In genomic region chr11:64928957-64929356, GRCh38 we compare ENCODE assay signal across 28 cellular contexts. TPM values are rescaled to one million over a fixed set of nuclear protein-coding genes. Genes with fewer than 3 reads are reported as not detected.
DNase-seq lines count a peak whose midpoint lies in the region; ATAC-seq, FAIRE-seq and TF ChIP-seq lines count a peak whose summit lies in the region.
"Had no signal": no experiment of that assay in that cellular context is flagged by ENCODE, and none has a peak within 500 bp of the region (broad histone marks: within the 10 kb centered on the region; RNA-seq: fewer than 3 reads in every experiment).

No MANE protein-coding gene starts in this region.

- TF ChIP-seq EP300 in HepG2 (IDR thresholded peaks at IDR 0.05; ENCODE audit: low read depth in 2 of 2, low read length in 2 of 2) (no peak), HepG2 (CRISPR knock-in tag; IDR thresholded peaks at IDR 0.05; ENCODE audit: borderline replicate concordance) (no peak)

- H3K4me1 ChIP-seq in HepG2 (ENCODE audit: insufficient read depth, low read length) (peaks cover 23% of the 10 kb centered on the region), right lobe of liver (peaks cover 0 to 7% (median 0%) of the 10 kb centered on the region in 4 donors), osteoblast (ENCODE audit: insufficient read depth, low read length) (peaks cover 3% of the 10 kb centered on the region)
- H3K4me1 ChIP-seq: BE2C had no signal

- H3K4me2 ChIP-seq in HepG2 (ENCODE audit: low read depth, low read length) (no peak overlapping the region), osteoblast (ENCODE audit: insufficient read depth, low read length) (no peak overlapping the region)
- H3K4me2 ChIP-seq: A549, BLaER1 had no signal

- TF ChIP-seq RAD21 in HepG2 (CRISPR knock-in tag; IDR thresholded peaks at IDR 0.05), result no peak

- H3K4me3 ChIP-seq in HepG2 (replicated peaks in 1 of 3; ENCODE audit: insufficient read depth in 1 of 3, low read depth in 2 of 3, low read length in 3 of 3) (no peak overlapping the region), right lobe of liver (no peak overlapping the region), osteoblast (ENCODE audit: insufficient read depth, low read length) (no peak overlapping the region)
- H3K4me3 ChIP-seq: A549, BLaER1, GM12878 had no signal

- H3K79me2 ChIP-seq in HepG2 (ENCODE audit: insufficient read depth, low read length) (no peaks in the 10 kb centered on the region), osteoblast (ENCODE audit: insufficient read depth, low read length) (peaks cover 20% of the 10 kb centered on the region)

- WGBS in HepG2 (ENCODE audit: low lambda C conversion rate), result 96% methylated on average over 1 of the region's 2 CpGs
- WGBS in right lobe of liver (ENCODE audit: insufficient coverage, low coverage, low lambda C conversion rate, missing lambda C conversion rate), result 92% methylated on average over 2 of the region's 2 CpGs

- in situ Hi-C loops in HepG2 (cut with HindIII; ENCODE audit: extremely low pct_ligation_motif_present, low pct_unique_long_range_greater_than_20kb), result no loop called here

- H3K27ac ChIP-seq in HepG2 (ENCODE audit: extremely low read length, insufficient read depth, low read length), result no peak overlapping the region
- H3K27ac ChIP-seq in right lobe of liver, result no peak overlapping the region
- no peak overlapping the region for H3K27ac ChIP-seq in osteoblast (ENCODE audit: low read depth, low read length)
- H3K27ac ChIP-seq: 22Rv1, A549, BLaER1 had no signal

- TF ChIP-seq POLR2A in HepG2 (IDR thresholded peaks at IDR 0.05; ENCODE audit: insufficient read depth in 1 of 2, low read depth in 2 of 2, low read length in 2 of 2), result no peak
- no peak for TF ChIP-seq POLR2A in right lobe of liver (IDR thresholded peaks at IDR 0.05)

- DNase-seq in HepG2 (ENCODE audit: low spot score) (no peak), right lobe of liver (no peak), osteoblast (ENCODE audit: insufficient read length, low spot score, missing footprints) (peak; percentile 74), AG08396 (ENCODE audit: low spot score) (no peak)
- no peak for DNase-seq in stimulated activated naive CD4-positive, alpha-beta T cell treated with Interleukin-2 at 50 U/mL for 16 hours (lab: John Stamatoyannopoulos, UW)
- DNase-seq: BE2C; C1 segment of cervical spinal cord; CD4-positive, alpha-beta memory T cell; CD4-positive, CD25-positive, alpha-beta regulatory T cell; CD8-positive, alpha-beta memory T cell; COR-L47; DMS 273 treated with DMSO at 0.1 percent for 48 hours; DMS153; DMS53; DMS79; DND-41; EL; GDM1 had no signal

- no peak overlapping the region for H3K9ac ChIP-seq in HepG2 (ENCODE audit: insufficient read depth, low read depth, low read length)
- H3K9ac ChIP-seq: BLaER1 had no signal

- H3K36me3 ChIP-seq in HepG2 (replicated peaks in 1 of 2; ENCODE audit: control insufficient read depth in 1 of 2, insufficient read depth in 2 of 2, low read length in 2 of 2) (peaks cover 0 to 1% of the 10 kb centered on the region in 2 experiments; a peak in 1 of 5 replicates), right lobe of liver (peaks cover 0 to 38% (median 11%) of the 10 kb centered on the region in 4 donors), osteoblast (ENCODE audit: insufficient read depth, low read length) (peaks cover 49% of the 10 kb centered on the region)
- H3K36me3 ChIP-seq: BE2C had no signal

- POLR2A ChIA-PET in HepG2 (lab: Yijun Ruan, JAX), result no interaction called here

- intact Hi-C loops in HepG2 (cut with micrococcal nuclease; ENCODE audit: unreplicated experiment), result no loop called here
- intact Hi-C loops in right lobe of liver (cut with DNase I), result loop anchor here in 1 of 2 donors (10.0 kb wide), 1 partner anchor 56 kb away; no protein-coding TSS in a partner anchor

- no peak for TF ChIP-seq CTCF in HepG2 (CRISPR knock-in tag; IDR thresholded peaks at IDR 0.05)
- no peak for TF ChIP-seq CTCF in right lobe of liver (IDR thresholded peaks at IDR 0.05)
- no peak for TF ChIP-seq CTCF in osteoblast (IDR thresholded peaks at IDR 0.05; ENCODE audit: extremely low read depth, low read depth, low read length)

- H2AFZ ChIP-seq in HepG2 (ENCODE audit: low read length) (no peak overlapping the region), osteoblast (ENCODE audit: low read length) (no peak overlapping the region)

- H3K9me3 ChIP-seq in HepG2 (ENCODE audit: low read length), result no peaks in the 10 kb centered on the region
- no peaks in the 10 kb centered on the region for H3K9me3 ChIP-seq in right lobe of liver
- no peaks in the 10 kb centered on the region for H3K9me3 ChIP-seq in osteoblast (ENCODE audit: low read depth, low read length)
- H3K9me3 ChIP-seq: A549, BE2C, BLaER1 had no signal

- H3K27me3 ChIP-seq in HepG2 (ENCODE audit: control insufficient read depth in 1 of 2, insufficient read depth in 2 of 2, low read length in 2 of 2), result no peaks in the 10 kb centered on the region; a peak in 1 of 5 replicates
- no peaks in the 10 kb centered on the region for H3K27me3 ChIP-seq in right lobe of liver
- no peaks in the 10 kb centered on the region for H3K27me3 ChIP-seq in osteoblast (ENCODE audit: insufficient read depth, low read length)
- H3K27me3 ChIP-seq: BE2C had no signal

- no peak for ATAC-seq in HepG2
- ATAC-seq in right lobe of liver, result no peak
- ATAC-seq: A549, GM12878 had no signal

- H4K20me1 ChIP-seq in HepG2 (ENCODE audit: insufficient read depth, low read length) (no peaks in the 10 kb centered on the region), osteoblast (ENCODE audit: insufficient read depth, low read length) (no peaks in the 10 kb centered on the region)
- H4K20me1 ChIP-seq: BLaER1 had no signal

- FAIRE-seq in HepG2 (lab: Jason Lieb, UNC), result no peak
- FAIRE-seq: A549, GM12878, GM12892, GM19239 had no signal

- no TSS peak for BruUV-seq in HepG2 (replicated peaks; lab: Mats Ljungman, UMichigan)

- CTCF ChIA-PET in HepG2 (lab: Yijun Ruan, JAX; ENCODE audit: low intra/inter-chr PET ratio, low total read pairs), result no interaction called here

RNA-seq across cellular contexts. Expression of gene PPP2R5B, which starts 4.5 kb away (rescaled TPM):
- total RNA-seq in HepG2 (2016; rRNA removed; fragmentation: Illumina TruSeq; extraction: Trizol) (1.6 and 2.3 TPM in 2 replicates), right lobe of liver (10 to 100 TPM in 1 of 6 experiments, 1 to 10 TPM in 5; 6.8 to 12.6 (median 8.9) TPM), osteoblast (6.2 and 6.8 TPM in 2 replicates)
- total RNA-seq in HepG2 (2016; cell fraction: cytosol; rRNA removed; fragmentation: Illumina TruSeq; extraction: Trizol; ENCODE audit: low read depth), result 0.53 and 0.61 TPM in 2 replicates
- total RNA-seq in HepG2 (2016; cell fraction: insoluble cytoplasmic fraction; rRNA removed; fragmentation: Illumina TruSeq; extraction: Trizol), result 1.6 and 2.9 TPM in 2 replicates
- total RNA-seq in HepG2 (2016; cell fraction: membrane; rRNA removed; fragmentation: Illumina TruSeq; extraction: Trizol), result 1.7 and 1.9 TPM in 2 replicates
- 1.9 and 2.8 TPM in 2 replicates for total RNA-seq in HepG2 (2016; cell fraction: nucleus; rRNA removed; fragmentation: Illumina TruSeq; extraction: Trizol)
- 8.3 and 12.6 TPM in 2 replicates for polyA plus RNA-seq in HepG2 (2011; rRNA removed)
- 5.2 and 5.5 TPM in 2 replicates for polyA plus RNA-seq in HepG2 (2011; cell fraction: cytosol; rRNA removed)
- polyA plus RNA-seq in HepG2 (2011; cell fraction: nucleus; rRNA removed), result 38.0 and 39.6 TPM in 2 replicates
- polyA plus RNA-seq in HepG2 (2012), result 6.5 and 7.2 TPM in 2 replicates
- 0.45 and 0.76 TPM in 2 replicates for polyA plus RNA-seq in HepG2 (2016; cell fraction: cytosol; fragmentation: Illumina TruSeq; extraction: Trizol; ENCODE audit: low read depth)
- polyA plus RNA-seq in HepG2 (2016; cell fraction: insoluble cytoplasmic fraction; fragmentation: Illumina TruSeq; extraction: Trizol; ENCODE audit: low read depth), result 1.6 and 2.0 TPM in 2 replicates
- 1.3 and 2.0 TPM in 2 replicates for polyA plus RNA-seq in HepG2 (2016; cell fraction: membrane; fragmentation: Illumina TruSeq; extraction: Trizol; ENCODE audit: low read depth)
- polyA plus RNA-seq in HepG2 (2016; cell fraction: nucleus; fragmentation: Illumina TruSeq; extraction: Trizol; ENCODE audit: insufficient read depth, low read depth), result 6.5 and 7.0 TPM in 2 replicates
- polyA minus RNA-seq in HepG2 (2011; rRNA and poly(A)+ RNA removed; ENCODE audit: low replicate concordance), result 4.2 and 6.0 TPM in 2 replicates
- polyA minus RNA-seq in HepG2 (2011; cell fraction: cytosol; rRNA and poly(A)+ RNA removed), result 2.0 and 4.1 TPM in 2 replicates
- 4.6 and 4.8 TPM in 2 replicates for polyA minus RNA-seq in HepG2 (2011; cell fraction: nucleus; rRNA and poly(A)+ RNA removed)

RNA-seq across cellular contexts. Expression of gene GPHA2, which starts 6.7 kb away (rescaled TPM):
- total RNA-seq in HepG2 (2016; rRNA removed; fragmentation: Illumina TruSeq; extraction: Trizol) (11.6 and 19.1 TPM in 2 replicates), right lobe of liver (under 1 TPM in 1 of 6 experiments, not detected in 5; 0.46 TPM), osteoblast (not detected in 2 replicates)
- 5.4 and 8.4 TPM in 2 replicates for total RNA-seq in HepG2 (2016; cell fraction: cytosol; rRNA removed; fragmentation: Illumina TruSeq; extraction: Trizol; ENCODE audit: low read depth)
- total RNA-seq in HepG2 (2016; cell fraction: insoluble cytoplasmic fraction; rRNA removed; fragmentation: Illumina TruSeq; extraction: Trizol), result 14.5 and 23.6 TPM in 2 replicates
- total RNA-seq in HepG2 (2016; cell fraction: membrane; rRNA removed; fragmentation: Illumina TruSeq; extraction: Trizol), result 9.9 and 10.1 TPM in 2 replicates
- total RNA-seq in HepG2 (2016; cell fraction: nucleus; rRNA removed; fragmentation: Illumina TruSeq; extraction: Trizol), result 16.1 and 16.5 TPM in 2 replicates
- 10.1 and 13.0 TPM in 2 replicates for polyA plus RNA-seq in HepG2 (2011; rRNA removed)
- polyA plus RNA-seq in HepG2 (2011; cell fraction: cytosol; rRNA removed), result 9.1 and 24.9 TPM in 2 replicates
- 5.5 and 7.6 TPM in 2 replicates for polyA plus RNA-seq in HepG2 (2011; cell fraction: nucleus; rRNA removed)
- polyA plus RNA-seq in HepG2 (2012), result 4.9 and 6.7 TPM in 2 replicates
- 8.6 and 12.5 TPM in 2 replicates for polyA plus RNA-seq in HepG2 (2016; cell fraction: cytosol; fragmentation: Illumina TruSeq; extraction: Trizol; ENCODE audit: low read depth)
- polyA plus RNA-seq in HepG2 (2016; cell fraction: insoluble cytoplasmic fraction; fragmentation: Illumina TruSeq; extraction: Trizol; ENCODE audit: low read depth), result 17.0 and 17.6 TPM in 2 replicates
- 11.7 and 13.3 TPM in 2 replicates for polyA plus RNA-seq in HepG2 (2016; cell fraction: membrane; fragmentation: Illumina TruSeq; extraction: Trizol; ENCODE audit: low read depth)
- polyA plus RNA-seq in HepG2 (2016; cell fraction: nucleus; fragmentation: Illumina TruSeq; extraction: Trizol; ENCODE audit: insufficient read depth, low read depth), result 33.1 and 38.1 TPM in 2 replicates
- 18.7 TPM in 1 of 2 replicates, not detected in the other for polyA minus RNA-seq in HepG2 (2011; rRNA and poly(A)+ RNA removed; ENCODE audit: low replicate concordance)
- polyA minus RNA-seq in HepG2 (2011; cell fraction: cytosol; rRNA and poly(A)+ RNA removed), result 2.4 TPM in 2 replicates
- 1.1 and 1.7 TPM in 2 replicates for polyA minus RNA-seq in HepG2 (2011; cell fraction: nucleus; rRNA and poly(A)+ RNA removed)
- total RNA-seq: A172; CD4-positive, CD25-positive, alpha-beta regulatory T cell; CD8-positive, alpha-beta memory T cell; Daoy; GM12878 had no signal
- polyA plus RNA-seq: A549; CD14-positive monocyte; CD4-positive, alpha-beta memory T cell; CD4-positive, CD25-positive, alpha-beta regulatory T cell; CD8-positive, alpha-beta memory T cell; GM12878 had no signal

RNA-seq across cellular contexts. Expression of gene ATG2A, which starts 11.9 kb away (rescaled TPM):
- total RNA-seq in HepG2 (2016; rRNA removed; fragmentation: Illumina TruSeq; extraction: Trizol) (6.5 and 6.7 TPM in 2 replicates), right lobe of liver (10 to 100 TPM; 26.4 to 42.9 (median 32.2) TPM), osteoblast (20.0 and 25.7 TPM in 2 replicates)
- 5.0 and 5.3 TPM in 2 replicates for total RNA-seq in HepG2 (2016; cell fraction: cytosol; rRNA removed; fragmentation: Illumina TruSeq; extraction: Trizol; ENCODE audit: low read depth)
- total RNA-seq in HepG2 (2016; cell fraction: insoluble cytoplasmic fraction; rRNA removed; fragmentation: Illumina TruSeq; extraction: Trizol), result 5.7 and 6.9 TPM in 2 replicates
- 3.5 and 4.7 TPM in 2 replicates for total RNA-seq in HepG2 (2016; cell fraction: membrane; rRNA removed; fragmentation: Illumina TruSeq; extraction: Trizol)
- 7.1 and 8.3 TPM in 2 replicates for total RNA-seq in HepG2 (2016; cell fraction: nucleus; rRNA removed; fragmentation: Illumina TruSeq; extraction: Trizol)
- polyA plus RNA-seq in HepG2 (2011; rRNA removed), result 8.0 and 13.2 TPM in 2 replicates
- 4.6 and 6.5 TPM in 2 replicates for polyA plus RNA-seq in HepG2 (2011; cell fraction: cytosol; rRNA removed)
- polyA plus RNA-seq in HepG2 (2011; cell fraction: nucleus; rRNA removed), result 81.8 and 92.1 TPM in 2 replicates
- 14.9 and 21.4 TPM in 2 replicates for polyA plus RNA-seq in HepG2 (2012)
- polyA plus RNA-seq in HepG2 (2016; cell fraction: cytosol; fragmentation: Illumina TruSeq; extraction: Trizol; ENCODE audit: low read depth), result 1.0 and 1.2 TPM in 2 replicates
- polyA plus RNA-seq in HepG2 (2016; cell fraction: insoluble cytoplasmic fraction; fragmentation: Illumina TruSeq; extraction: Trizol; ENCODE audit: low read depth), result 5.5 and 7.6 TPM in 2 replicates
- 1.9 and 2.0 TPM in 2 replicates for polyA plus RNA-seq in HepG2 (2016; cell fraction: membrane; fragmentation: Illumina TruSeq; extraction: Trizol; ENCODE audit: low read depth)
- 19.9 and 22.1 TPM in 2 replicates for polyA plus RNA-seq in HepG2 (2016; cell fraction: nucleus; fragmentation: Illumina TruSeq; extraction: Trizol; ENCODE audit: insufficient read depth, low read depth)
- 20.7 and 23.4 TPM in 2 replicates for polyA minus RNA-seq in HepG2 (2011; rRNA and poly(A)+ RNA removed; ENCODE audit: low replicate concordance)
- polyA minus RNA-seq in HepG2 (2011; cell fraction: cytosol; rRNA and poly(A)+ RNA removed), result 11.5 and 17.2 TPM in 2 replicates
- 24.7 and 27.0 TPM in 2 replicates for polyA minus RNA-seq in HepG2 (2011; cell fraction: nucleus; rRNA and poly(A)+ RNA removed)

RNA-seq across cellular contexts. Expression of gene MAJIN, which starts 43.0 kb away (rescaled TPM):
- total RNA-seq in HepG2 (2016; rRNA removed; fragmentation: Illumina TruSeq; extraction: Trizol) (not detected in 2 replicates), right lobe of liver (under 1 TPM in 2 of 6 experiments, not detected in 4; 0.33 to 0.86 TPM), osteoblast (not detected in 2 replicates)
- not detected in 2 replicates for total RNA-seq in HepG2 (2016; cell fraction: cytosol; rRNA removed; fragmentation: Illumina TruSeq; extraction: Trizol; ENCODE audit: low read depth)
- total RNA-seq in HepG2 (2016; cell fraction: insoluble cytoplasmic fraction; rRNA removed; fragmentation: Illumina TruSeq; extraction: Trizol), result not detected in 2 replicates
- not detected in 2 replicates for total RNA-seq in HepG2 (2016; cell fraction: membrane; rRNA removed; fragmentation: Illumina TruSeq; extraction: Trizol)
- total RNA-seq in HepG2 (2016; cell fraction: nucleus; rRNA removed; fragmentation: Illumina TruSeq; extraction: Trizol), result not detected in 2 replicates
- polyA plus RNA-seq in HepG2 (2011; rRNA removed), result not detected in 2 replicates
- polyA plus RNA-seq in HepG2 (2011; cell fraction: cytosol; rRNA removed), result not detected in 2 replicates
- not detected in 2 replicates for polyA plus RNA-seq in HepG2 (2011; cell fraction: nucleus; rRNA removed)
- polyA plus RNA-seq in HepG2 (2012), result not detected in 2 replicates
- polyA plus RNA-seq in HepG2 (2016; cell fraction: cytosol; fragmentation: Illumina TruSeq; extraction: Trizol; ENCODE audit: low read depth), result not detected in 2 replicates
- polyA plus RNA-seq in HepG2 (2016; cell fraction: insoluble cytoplasmic fraction; fragmentation: Illumina TruSeq; extraction: Trizol; ENCODE audit: low read depth), result not detected in 2 replicates
- polyA plus RNA-seq in HepG2 (2016; cell fraction: membrane; fragmentation: Illumina TruSeq; extraction: Trizol; ENCODE audit: low read depth), result not detected in 2 replicates
- polyA plus RNA-seq in HepG2 (2016; cell fraction: nucleus; fragmentation: Illumina TruSeq; extraction: Trizol; ENCODE audit: insufficient read depth, low read depth), result not detected in 2 replicates
- not detected in 2 replicates for polyA minus RNA-seq in HepG2 (2011; rRNA and poly(A)+ RNA removed; ENCODE audit: low replicate concordance)
- not detected in 2 replicates for polyA minus RNA-seq in HepG2 (2011; cell fraction: cytosol; rRNA and poly(A)+ RNA removed)
- not detected in 2 replicates for polyA minus RNA-seq in HepG2 (2011; cell fraction: nucleus; rRNA and poly(A)+ RNA removed)
- total RNA-seq: A172; CD4-positive, CD25-positive, alpha-beta regulatory T cell; CD8-positive, alpha-beta memory T cell; Daoy; G401; GM12878 had no signal
- polyA plus RNA-seq: CD14-positive monocyte; CD4-positive, alpha-beta memory T cell; CD8-positive, alpha-beta memory T cell had no signal

RNA-seq across cellular contexts. Expression of gene EHD1, which starts 50.5 kb away (rescaled TPM):
- total RNA-seq in HepG2 (2016; rRNA removed; fragmentation: Illumina TruSeq; extraction: Trizol), result 22.0 and 26.6 TPM in 2 replicates
- 8.1 and 9.7 TPM in 2 replicates for total RNA-seq in HepG2 (2016; cell fraction: cytosol; rRNA removed; fragmentation: Illumina TruSeq; extraction: Trizol; ENCODE audit: low read depth)
- 22.9 and 29.1 TPM in 2 replicates for total RNA-seq in HepG2 (2016; cell fraction: insoluble cytoplasmic fraction; rRNA removed; fragmentation: Illumina TruSeq; extraction: Trizol)
- 11.0 and 11.5 TPM in 2 replicates for total RNA-seq in HepG2 (2016; cell fraction: membrane; rRNA removed; fragmentation: Illumina TruSeq; extraction: Trizol)
- 16.8 and 19.6 TPM in 2 replicates for total RNA-seq in HepG2 (2016; cell fraction: nucleus; rRNA removed; fragmentation: Illumina TruSeq; extraction: Trizol)
- 23.6 and 29.4 TPM in 2 replicates for polyA plus RNA-seq in HepG2 (2011; rRNA removed)
- 20.8 and 31.1 TPM in 2 replicates for polyA plus RNA-seq in HepG2 (2011; cell fraction: cytosol; rRNA removed)
- polyA plus RNA-seq in HepG2 (2011; cell fraction: nucleus; rRNA removed), result 42.3 and 43.0 TPM in 2 replicates
- 18.8 and 23.3 TPM in 2 replicates for polyA plus RNA-seq in HepG2 (2012)
- 3.5 and 3.9 TPM in 2 replicates for polyA plus RNA-seq in HepG2 (2016; cell fraction: cytosol; fragmentation: Illumina TruSeq; extraction: Trizol; ENCODE audit: low read depth)
- 29.0 and 35.3 TPM in 2 replicates for polyA plus RNA-seq in HepG2 (2016; cell fraction: insoluble cytoplasmic fraction; fragmentation: Illumina TruSeq; extraction: Trizol; ENCODE audit: low read depth)
- 7.9 and 9.3 TPM in 2 replicates for polyA plus RNA-seq in HepG2 (2016; cell fraction: membrane; fragmentation: Illumina TruSeq; extraction: Trizol; ENCODE audit: low read depth)
- polyA plus RNA-seq in HepG2 (2016; cell fraction: nucleus; fragmentation: Illumina TruSeq; extraction: Trizol; ENCODE audit: insufficient read depth, low read depth), result 33.4 and 34.4 TPM in 2 replicates
- polyA minus RNA-seq in HepG2 (2011; rRNA and poly(A)+ RNA removed; ENCODE audit: low replicate concordance), result 63.9 and 78.7 TPM in 2 replicates
- polyA minus RNA-seq in HepG2 (2011; cell fraction: cytosol; rRNA and poly(A)+ RNA removed), result 21.2 and 28.0 TPM in 2 replicates
- polyA minus RNA-seq in HepG2 (2011; cell fraction: nucleus; rRNA and poly(A)+ RNA removed), result 15.5 and 22.1 TPM in 2 replicates
- 10 to 100 TPM; 18.8 to 36.1 (median 26.3) TPM for total RNA-seq in right lobe of liver
- total RNA-seq in osteoblast, result 51.3 and 51.4 TPM in 2 replicates
